11 cellular contexts compared by ENCODE assay signal in genomic region chr15:31344266-31344665, GRCh38. TPM values are rescaled to one million over a fixed set of nuclear protein-coding genes. Genes with fewer than 3 reads are reported as not detected.
A peak's percentile ranks its signal among the peaks of the same experiment; 100 is the strongest.
DNase-seq lines count a peak whose midpoint lies in the region; ATAC-seq and TF ChIP-seq lines count a peak whose summit lies in the region.
"Had no signal": no experiment of that assay in that cellular context is flagged by ENCODE, and none has a peak within 500 bp of the region (broad histone marks: within the 10 kb centered on the region; RNA-seq: fewer than 3 reads in every experiment).

No MANE protein-coding gene starts in this region.

- no peak for DNase-seq in activated naive CD4-positive, alpha-beta T cell treated with Interleukin-2 at 50 U/mL for 16 hours
- DNase-seq in coronary artery (ENCODE audit: low spot score) (no peak), upper lobe of left lung (no peak), NCI-H2227 (lab: John Stamatoyannopoulos, UW; ENCODE audit: unreplicated experiment) (no peak), OCI-M2 (lab: John Stamatoyannopoulos, UW; ENCODE audit: unreplicated experiment) (no peak)
- DNase-seq in naive thymus-derived CD8-positive, alpha-beta T cell = no peak
- no peak for DNase-seq in stimulated activated CD4-positive, alpha-beta T cell treated with anti-CD3 and anti-CD28 coated beads, Interleukin-2, amount 100 ng/mL, for 24 hours
- DNase-seq: activated CD4-positive, CD25-positive, alpha-beta regulatory T cell treated with anti-CD3 and anti-CD28 coated beads, Interleukin-2, amount 50 U/mL, for 72 hours; midbrain; NCI-H1930 had no signal

- 57 to 65% methylated on average over 3 to 4 of the region's 4 CpGs for WGBS in upper lobe of left lung, 2 donors

- H3K4me1 ChIP-seq in upper lobe of left lung = peaks cover 88 to 100% (median 99%) of the 10 kb centered on the region in 4 donors

- peak overlapping the region; percentile 99 for H3K27ac Mint-ChIP-seq in activated naive CD4-positive, alpha-beta T cell treated with anti-CD3 and anti-CD28 coated beads, Interleukin-2, amount 50 U/mL, for 24 hours
- H3K27ac Mint-ChIP-seq in naive thymus-derived CD8-positive, alpha-beta T cell = peak overlapping the region; percentile 96 to 100 (median 98)

- H3K4me1 Mint-ChIP-seq in activated naive CD4-positive, alpha-beta T cell treated with anti-CD3 and anti-CD28 coated beads, Interleukin-2, amount 50 U/mL, for 24 hours = peaks cover 98% of the 10 kb centered on the region
- peaks cover 59 to 100% (median 99%) of the 10 kb centered on the region in 4 donors for H3K4me1 Mint-ChIP-seq in naive thymus-derived CD8-positive, alpha-beta T cell

- no peaks in the 10 kb centered on the region for H3K27me3 ChIP-seq in upper lobe of left lung

- H3K27ac ChIP-seq in coronary artery (peak overlapping the region; percentile 65 to 73), upper lobe of left lung (peak overlapping the region; percentile 75 to 99 (median 86))

- H3K9me3 ChIP-seq in upper lobe of left lung = no peaks in the 10 kb centered on the region

- no peak for TF ChIP-seq CTCF in coronary artery (IDR thresholded peaks at IDR 0.05)
- no peak for TF ChIP-seq CTCF in upper lobe of left lung (IDR thresholded peaks at IDR 0.05)

- H3K9me3 Mint-ChIP-seq in activated naive CD4-positive, alpha-beta T cell treated with anti-CD3 and anti-CD28 coated beads, Interleukin-2, amount 50 U/mL, for 24 hours = no peaks in the 10 kb centered on the region
- no peaks in the 10 kb centered on the region for H3K9me3 Mint-ChIP-seq in naive thymus-derived CD8-positive, alpha-beta T cell

- TF ChIP-seq POLR2A in upper lobe of left lung (IDR thresholded peaks at IDR 0.05) = no peak

- H3K4me3 ChIP-seq in coronary artery (no peak overlapping the region), upper lobe of left lung (no peak overlapping the region)

- POLR2A ChIA-PET in naive thymus-derived CD8-positive, alpha-beta T cell (lab: Charles Lee) = interaction anchor here (0.6 to 36.8 kb wide), 11 partner anchors 9 to 139 kb away, joined by 3 to 915 read pairs (median 3); partner anchors contain the start of gene KLF13

- no peak for ATAC-seq in naive thymus-derived CD8-positive, alpha-beta T cell
- ATAC-seq in upper lobe of left lung (ENCODE audit: low FRiP score in 2 of 2) = no peak

- H3K4me3 Mint-ChIP-seq in activated naive CD4-positive, alpha-beta T cell treated with anti-CD3 and anti-CD28 coated beads, Interleukin-2, amount 50 U/mL, for 24 hours = peak overlapping the region; percentile 26
- peak overlapping the region; percentile 80 to 98 (median 92) for H3K4me3 Mint-ChIP-seq in naive thymus-derived CD8-positive, alpha-beta T cell

- no peaks in the 10 kb centered on the region for H3K36me3 Mint-ChIP-seq in activated naive CD4-positive, alpha-beta T cell treated with anti-CD3 and anti-CD28 coated beads, Interleukin-2, amount 50 U/mL, for 24 hours
- peaks cover 0 to 31% (median 0%) of the 10 kb centered on the region in 3 donors for H3K36me3 Mint-ChIP-seq in naive thymus-derived CD8-positive, alpha-beta T cell

- no peaks in the 10 kb centered on the region for H3K27me3 Mint-ChIP-seq in activated naive CD4-positive, alpha-beta T cell treated with anti-CD3 and anti-CD28 coated beads, Interleukin-2, amount 50 U/mL, for 24 hours
- H3K27me3 Mint-ChIP-seq in naive thymus-derived CD8-positive, alpha-beta T cell = no peaks in the 10 kb centered on the region

- peaks cover 0 to 24% (median 9%) of the 10 kb centered on the region in 4 donors for H3K36me3 ChIP-seq in upper lobe of left lung

- no peak for TF ChIP-seq EP300 in upper lobe of left lung (IDR thresholded peaks at IDR 0.05)

RNA-seq across cellular contexts. Expression of gene KLF13, which starts 17.6 kb away (rescaled TPM):
- 100 to 1,000 TPM; 240 to 244 TPM for total RNA-seq in naive thymus-derived CD8-positive, alpha-beta T cell
- 100 to 1,000 TPM in 1 of 3 donors, 10 to 100 TPM in 2; 70.1 to 102 (median 93.7) TPM for polyA plus RNA-seq in naive thymus-derived CD8-positive, alpha-beta T cell
- 100 to 1,000 TPM; 103 to 231 (median 147) TPM for total RNA-seq in upper lobe of left lung
